Comparison of ENCODE assay signal across 9 cellular contexts in genomic region chr22:23071163-23072034, GRCh38. TPM values are rescaled to one million over a fixed set of nuclear protein-coding genes. Genes with fewer than 3 reads are reported as not detected.
DNase-seq lines count a peak whose midpoint lies in the region; ATAC-seq and TF ChIP-seq lines count a peak whose summit lies in the region.
"Had no signal": no experiment of that assay in that cellular context is flagged by ENCODE, and none has a peak within 500 bp of the region (broad histone marks: within the 10 kb centered on the region; RNA-seq: fewer than 3 reads in every experiment).

No MANE protein-coding gene starts in this region.

- POLR2A ChIA-PET in HCT116 (lab: Charles Lee) (no interaction called here), activated B cell treated with CpG ODN at 0.5 μM for 24 hours (lab: Charles Lee) (interaction anchor here (0.6 to 1.7 kb wide), 3 partner anchors 12 to 35 kb away, joined by 3 to 11 read pairs (median 6); no protein-coding TSS in a partner anchor)

- CTCF ChIA-PET in HCT116 (lab: Charles Lee), result no interaction called here
- CTCF ChIA-PET in activated B cell treated with CpG ODN at 0.5 μM for 24 hours (lab: Charles Lee), result interaction anchor here (0.9 to 2.5 kb wide), 3 partner anchors 35 to 114 kb away, joined by 3 to 6 read pairs (median 5); no protein-coding TSS in a partner anchor

- TF ChIP-seq RAD21 in HCT116 (IDR thresholded peaks at IDR 0.05; ENCODE audit: low read depth), result no peak

- TF ChIP-seq POLR2A in HCT116 (IDR thresholded peaks at IDR 0.05; ENCODE audit: borderline replicate concordance, extremely low read depth, insufficient read depth, insufficient read length), result no peak

- TF ChIP-seq CTCF in HCT116 (IDR thresholded peaks at IDR 0.05 in 2 of 3, conservative IDR thresholded peaks at IDR 0.05 in 1 of 3; ENCODE audit: borderline replicate concordance in 1 of 3, insufficient read depth in 1 of 3, low read depth in 2 of 3, low read length in 2 of 3), result no peak
- no peak for TF ChIP-seq CTCF in activated B cell treated with CpG ODN at 0.5 μM for 24 hours (IDR thresholded peaks at IDR 0.05)

- H3K9me3 Mint-ChIP-seq in activated B cell treated with CpG ODN at 0.5 μM for 24 hours, result no peaks in the 10 kb centered on the region
- no peaks in the 10 kb centered on the region for H3K9me3 Mint-ChIP-seq in stimulated activated effector memory CD8-positive, alpha-beta T cell treated with anti-CD3 and anti-CD28 coated beads, Interleukin-12 subunit alpha, Interleukin-12 subunit beta, amount 100 ng/mL, for 72 hours

- H3K36me3 ChIP-seq in HCT116 (ENCODE audit: control insufficient read depth in 1 of 2, insufficient read depth in 2 of 2, low read length in 2 of 2), result no peaks in the 10 kb centered on the region

- H3K9me3 ChIP-seq in HCT116 (ENCODE audit: control insufficient read depth in 1 of 2, insufficient read depth in 1 of 2, low read depth in 1 of 2, low read length in 2 of 2) (no peaks in the 10 kb centered on the region), iPS-18c (ENCODE audit: control insufficient read depth, insufficient read depth, low read length) (no peaks in the 10 kb centered on the region)

- peak overlapping the region; percentile 66 for H3K9ac ChIP-seq in HCT116 (ENCODE audit: low read length)

- peaks cover 35% of the 10 kb centered on the region for H3K4me1 Mint-ChIP-seq in activated B cell treated with CpG ODN at 0.5 μM for 24 hours
- H3K4me1 Mint-ChIP-seq in stimulated activated effector memory CD8-positive, alpha-beta T cell treated with anti-CD3 and anti-CD28 coated beads, Interleukin-12 subunit alpha, Interleukin-12 subunit beta, amount 100 ng/mL, for 72 hours, result peaks cover 37% of the 10 kb centered on the region

- H3K4me2 ChIP-seq in HCT116 (ENCODE audit: low read length), result peak overlapping the region; percentile 89

- H3K4me3 Mint-ChIP-seq in activated B cell treated with CpG ODN at 0.5 μM for 24 hours, result peak overlapping the region; percentile 74
- H3K4me3 Mint-ChIP-seq in stimulated activated effector memory CD8-positive, alpha-beta T cell treated with anti-CD3 and anti-CD28 coated beads, Interleukin-12 subunit alpha, Interleukin-12 subunit beta, amount 100 ng/mL, for 72 hours, result peak overlapping the region; percentile 70

- peaks cover 9 to 34% of the 10 kb centered on the region in 2 experiments for H3K4me1 ChIP-seq in HCT116 (ENCODE audit: control insufficient read depth in 1 of 2, insufficient read depth in 2 of 2, low read length in 2 of 2)

- intact Hi-C loops in HCT116 (cut with micrococcal nuclease) (no loop called here), activated B cell treated with CpG ODN at 0.5 μM for 24 hours (cut with micrococcal nuclease) (loop anchor here (2.0 to 5.0 kb wide), 2 partner anchors 34 to 73 kb away; partner anchors contain the start of gene RAB36)

- H3K27me3 Mint-ChIP-seq in activated B cell treated with CpG ODN at 0.5 μM for 24 hours, result no peaks in the 10 kb centered on the region

- H4K20me1 ChIP-seq in HCT116 (ENCODE audit: insufficient read depth), result no peaks in the 10 kb centered on the region

- no peak for DNase-seq in HCT116 (ENCODE audit: low read depth, low spot score)
- no peak for DNase-seq in activated B cell treated with CpG ODN at 0.5 μM for 24 hours
- no peak for DNase-seq in stimulated activated effector memory CD8-positive, alpha-beta T cell treated with anti-CD3 and anti-CD28 coated beads, Interleukin-12 subunit alpha, Interleukin-12 subunit beta, amount 100 ng/mL, for 72 hours (ENCODE audit: low spot score in 2 of 2)
- DNase-seq in putamen (ENCODE audit: low spot score), result no peak
- no peak for DNase-seq in stimulated activated CD4-positive, alpha-beta T cell treated with anti-CD3 and anti-CD28 coated beads, Interleukin-15, amount 100 ng/mL, for 24 hours
- DNase-seq in KG1 (lab: John Stamatoyannopoulos, UW), result no peak
- DNase-seq: effector CD4-positive, alpha-beta T cell had no signal

- peak overlapping the region; percentile 56 to 69 for H3K4me3 ChIP-seq in HCT116 (replicated peaks in 1 of 2; ENCODE audit: low read depth in 1 of 2, low read length in 2 of 2)
- H3K4me3 ChIP-seq in iPS-18c (ENCODE audit: insufficient read depth, low read depth, low read length), result peak overlapping the region; percentile 72

- BruUV-seq in HCT116 (replicated peaks; lab: Mats Ljungman, UMichigan), result no TSS peak

- H3K27me3 ChIP-seq in HCT116 (ENCODE audit: insufficient read depth, low read length), result no peaks in the 10 kb centered on the region

- RAD21 ChIA-PET in HCT116 (lab: Charles Lee; ENCODE audit: low non-redundant PET in 1 of 2, low total read pairs in 2 of 2, uncharacterized antibody in 2 of 2, unreplicated experiment in 2 of 2), result interaction anchor here in 1 of 2 experiments (0.6 kb wide), 1 partner anchor 137 kb away, joined by 3 read pairs; no protein-coding TSS in a partner anchor

- no peaks in the 10 kb centered on the region for H3K36me3 Mint-ChIP-seq in activated B cell treated with CpG ODN at 0.5 μM for 24 hours (ENCODE audit: low read depth)
- H3K36me3 Mint-ChIP-seq in stimulated activated effector memory CD8-positive, alpha-beta T cell treated with anti-CD3 and anti-CD28 coated beads, Interleukin-12 subunit alpha, Interleukin-12 subunit beta, amount 100 ng/mL, for 72 hours, result peaks cover 5% of the 10 kb centered on the region

- H3K9me2 ChIP-seq in HCT116 (ENCODE audit: insufficient read depth), result no peaks in the 10 kb centered on the region

- H3K79me2 ChIP-seq in HCT116 (ENCODE audit: insufficient read depth, low read length), result no peaks in the 10 kb centered on the region

- no peak overlapping the region for H3K27ac Mint-ChIP-seq in activated B cell treated with CpG ODN at 0.5 μM for 24 hours
- H3K27ac Mint-ChIP-seq in stimulated activated effector memory CD8-positive, alpha-beta T cell treated with anti-CD3 and anti-CD28 coated beads, Interleukin-12 subunit alpha, Interleukin-12 subunit beta, amount 100 ng/mL, for 72 hours, result no peak overlapping the region

- H3K27ac ChIP-seq in HCT116 (ENCODE audit: low read depth, low read length), result no peak overlapping the region; the same call in 1 of the 2 replicates

- ATAC-seq in HCT116, result no peak
- no peak for ATAC-seq in activated B cell treated with CpG ODN at 0.5 μM for 24 hours (ENCODE audit: low read depth)
- no peak for ATAC-seq in stimulated activated effector memory CD8-positive, alpha-beta T cell treated with anti-CD3 and anti-CD28 coated beads, Interleukin-12 subunit alpha, Interleukin-12 subunit beta, amount 100 ng/mL, for 72 hours
- ATAC-seq in HG03342 (IDR thresholded peaks at IDR 0.05; ENCODE audit: unreplicated experiment), result no peak

- H2AFZ ChIP-seq in HCT116 (ENCODE audit: low read depth, low read length, poor library complexity, severe bottlenecking), result no peak overlapping the region

TF ChIP-seq in HCT116, 20 proteins besides CTCF, POLR2A, EP300 and RAD21:
- TF ChIP-seq EZH2 (IDR thresholded peaks at IDR 0.05), result no peak
- TF ChIP-seq CEBPB (IDR thresholded peaks at IDR 0.05; ENCODE audit: low read depth), result no peak
- no peak for TF ChIP-seq SP1 (IDR thresholded peaks at IDR 0.05; ENCODE audit: low read depth)
- no peak for TF ChIP-seq SIN3A (IDR thresholded peaks at IDR 0.05; ENCODE audit: low read depth)
- no peak for TF ChIP-seq TCF7L2 (IDR thresholded peaks at IDR 0.05; ENCODE audit: borderline replicate concordance, extremely low read depth, insufficient read depth, insufficient read length)
- TF ChIP-seq ZFX (IDR thresholded peaks at IDR 0.05), result no peak
- no peak for TF ChIP-seq EGR1 (IDR thresholded peaks at IDR 0.05; ENCODE audit: low read depth)
- TF ChIP-seq JUND (IDR thresholded peaks at IDR 0.05), result no peak
- TF ChIP-seq SRF (IDR thresholded peaks at IDR 0.05; ENCODE audit: low read depth), result no peak
- TF ChIP-seq MAX (IDR thresholded peaks at IDR 0.05), result no peak
- TF ChIP-seq REST (IDR thresholded peaks at IDR 0.05; ENCODE audit: low read depth), result no peak
- no peak for TF ChIP-seq ZNF274 (IDR thresholded peaks at IDR 0.05; ENCODE audit: low read depth, low read length)
- no peak for TF ChIP-seq FOSL1 (IDR thresholded peaks at IDR 0.05; ENCODE audit: low read depth)
- no peak for TF ChIP-seq ATF3 (IDR thresholded peaks at IDR 0.05)
- TF ChIP-seq POLR2AphosphoS5 (IDR thresholded peaks at IDR 0.05; ENCODE audit: low read depth, low read length), result no peak

RNA-seq across cellular contexts. Expression of gene GNAZ, which starts 1.1 kb away (rescaled TPM):
- 11.1 TPM for total RNA-seq in HCT116 (2021; ENCODE audit: unreplicated experiment)
- polyA plus RNA-seq in HCT116 (2012), result 6.0 and 7.0 TPM in 2 replicates
- 9.3 and 12.2 TPM in 2 replicates for total RNA-seq in activated B cell treated with CpG ODN at 0.5 μM for 24 hours
